In genomic region chr6:109610555-109610954, GRCh38 we compare ENCODE assay signal across 28 cellular contexts.
DNase-seq lines count a peak whose midpoint lies in the region; ATAC-seq, FAIRE-seq and TF ChIP-seq lines count a peak whose summit lies in the region.
"Had no signal": no experiment of that assay in that cellular context is flagged by ENCODE, and none has a peak within 500 bp of the region (broad histone marks: within the 10 kb centered on the region; RNA-seq: fewer than 3 reads in every experiment).

No MANE protein-coding gene starts in this region.

- H3K9me3 ChIP-seq in astrocyte (ENCODE audit: insufficient read depth, low read depth, low read length) = no peaks in the 10 kb centered on the region
- no peaks in the 10 kb centered on the region for H3K9me3 ChIP-seq in naive thymus-derived CD4-positive, alpha-beta T cell (ENCODE audit: control insufficient read depth in 2 of 3, low read length in 3 of 3)
- H3K9me3 ChIP-seq: prostate gland had no signal

- H3K36me3 ChIP-seq in astrocyte (ENCODE audit: insufficient read depth, low read length) = no peaks in the 10 kb centered on the region
- H3K36me3 ChIP-seq in naive thymus-derived CD4-positive, alpha-beta T cell (ENCODE audit: control insufficient read depth in 2 of 3, insufficient read depth in 3 of 3, low read length in 3 of 3) = no peaks in the 10 kb centered on the region
- H3K36me3 ChIP-seq: BLaER1, prostate gland had no signal

- no peak for FAIRE-seq in astrocyte (lab: Jason Lieb, UNC)
- FAIRE-seq: colon, GM12878, H54 had no signal

- intact Hi-C loops in naive thymus-derived CD4-positive, alpha-beta T cell (cut with micrococcal nuclease) = no loop called here
- intact Hi-C loops in left colon (cut with DNase I, micrococcal nuclease) = no loop called here

- DNase-seq in NCI-H2029 treated with DMSO at 0.1 percent for 48 hours (lab: John Stamatoyannopoulos, UW) = peak; percentile 34
- DNase-seq in NCI-H2029 (lab: John Stamatoyannopoulos, UW) = no peak
- peak; percentile 4 for DNase-seq in GM03348 (ENCODE audit: low spot score)
- no peak for DNase-seq in astrocyte (ENCODE audit: low read depth)
- DNase-seq in naive thymus-derived CD4-positive, alpha-beta T cell = peak in 1 of 9 donors; percentile 6
- no peak for DNase-seq in activated T-cell treated with anti-CD3 and anti-CD28 coated beads, Interleukin-2, amount 50 U/mL, for 24 hours
- no peak for DNase-seq in left colon
- DNase-seq: activated CD4-positive, CD25-positive, alpha-beta regulatory T cell; activated gamma-delta T cell treated with Interleukin-2 at 50 U/mL for 16 hours; endodermal cell; GDM1; Kasumi-1; naive B cell; NCI-H2171; NCI-H82; stimulated activated CD4-positive, alpha-beta T cell treated with anti-CD3 and anti-CD28 coated beads, Interleukin-4, amount 100 ng/mL, for 1 hour; T-helper 9 cell had no signal

- peak overlapping the region; percentile 31 for H3K4me3 Mint-ChIP-seq in astrocyte (ENCODE audit: unreplicated experiment)
- H3K4me3 Mint-ChIP-seq in naive thymus-derived CD4-positive, alpha-beta T cell = peak overlapping the region; percentile 15 to 83 (median 66)
- H3K4me3 Mint-ChIP-seq in activated T-cell treated with anti-CD3 and anti-CD28 coated beads, Interleukin-2, amount 50 U/mL, for 24 hours = no peak overlapping the region
- H3K4me3 Mint-ChIP-seq: brain, endodermal cell, memory B cell, naive B cell had no signal

- no peak overlapping the region for H3K4me3 ChIP-seq in astrocyte (ENCODE audit: insufficient read depth, low read depth, low read length)
- no peak overlapping the region for H3K4me3 ChIP-seq in naive thymus-derived CD4-positive, alpha-beta T cell (ENCODE audit: low read length)
- H3K4me3 ChIP-seq: BLaER1, GM12878, prostate gland, skin epidermis had no signal

- H3K27ac Mint-ChIP-seq in astrocyte (ENCODE audit: unreplicated experiment) = no peak overlapping the region
- H3K27ac Mint-ChIP-seq in naive thymus-derived CD4-positive, alpha-beta T cell = peak overlapping the region in 8 of 9 donors; percentile 26 to 92 (median 74)
- H3K27ac Mint-ChIP-seq in activated T-cell treated with anti-CD3 and anti-CD28 coated beads, Interleukin-2, amount 50 U/mL, for 24 hours = no peak overlapping the region
- H3K27ac Mint-ChIP-seq: brain, endodermal cell, memory B cell had no signal

- H3K4me1 Mint-ChIP-seq in astrocyte (ENCODE audit: low read depth, unreplicated experiment) = peaks cover 6% of the 10 kb centered on the region
- H3K4me1 Mint-ChIP-seq in naive thymus-derived CD4-positive, alpha-beta T cell = peaks cover 8 to 37% (median 22%) of the 10 kb centered on the region in 7 donors
- peaks cover 10% of the 10 kb centered on the region for H3K4me1 Mint-ChIP-seq in activated T-cell treated with anti-CD3 and anti-CD28 coated beads, Interleukin-2, amount 50 U/mL, for 24 hours (ENCODE audit: low read depth)
- H3K4me1 Mint-ChIP-seq: brain, memory B cell had no signal

- H3K4me2 ChIP-seq in astrocyte (ENCODE audit: low read length) = no peak overlapping the region
- H3K4me2 ChIP-seq: BLaER1 had no signal

- H3K79me2 ChIP-seq in astrocyte (ENCODE audit: insufficient read depth, low read length) = no peaks in the 10 kb centered on the region

- H4K20me1 ChIP-seq in astrocyte (ENCODE audit: insufficient read depth, low read length) = no peaks in the 10 kb centered on the region
- H4K20me1 ChIP-seq: BLaER1 had no signal

- no peak for TF ChIP-seq CTCF in astrocyte (IDR thresholded peaks at IDR 0.05; ENCODE audit: insufficient read depth, low read depth, low read length)

- H3K27me3 ChIP-seq in astrocyte (ENCODE audit: insufficient read depth, low read length) = no peaks in the 10 kb centered on the region
- H3K27me3 ChIP-seq in naive thymus-derived CD4-positive, alpha-beta T cell (ENCODE audit: control insufficient read depth in 2 of 2, insufficient read depth in 2 of 2, low read length in 2 of 2) = no peaks in the 10 kb centered on the region
- H3K27me3 ChIP-seq: BLaER1 had no signal

- CTCF ChIA-PET in naive thymus-derived CD4-positive, alpha-beta T cell (lab: Charles Lee) = no interaction called here

- H3K9me3 Mint-ChIP-seq in astrocyte (ENCODE audit: unreplicated experiment) = peaks cover 6% of the 10 kb centered on the region
- peaks cover 0 to 5% (median 2%) of the 10 kb centered on the region in 11 donors for H3K9me3 Mint-ChIP-seq in naive thymus-derived CD4-positive, alpha-beta T cell
- peaks cover 3% of the 10 kb centered on the region for H3K9me3 Mint-ChIP-seq in activated T-cell treated with anti-CD3 and anti-CD28 coated beads, Interleukin-2, amount 50 U/mL, for 24 hours
- H3K9me3 Mint-ChIP-seq: brain, endodermal cell had no signal

- no peak overlapping the region for H3K27ac ChIP-seq in astrocyte (ENCODE audit: low read depth, low read length)
- peak overlapping the region; percentile 23 for H3K27ac ChIP-seq in naive thymus-derived CD4-positive, alpha-beta T cell (ENCODE audit: low read depth, low read length)
- H3K27ac ChIP-seq: 22Rv1, BLaER1, prostate gland, skin epidermis had no signal

- no peak overlapping the region for H3K9ac ChIP-seq in astrocyte (ENCODE audit: low read length)
- H3K9ac ChIP-seq: BLaER1 had no signal

- no peak for ATAC-seq in naive thymus-derived CD4-positive, alpha-beta T cell
- ATAC-seq in SK-N-SH treated with all-trans-retinoic acid at 6 μM for 48 hours (no peak), left colon (no peak)
- ATAC-seq: GM12878, Panc1 had no signal

- H3K36me3 Mint-ChIP-seq in astrocyte (ENCODE audit: low read depth, unreplicated experiment) = peaks cover 2% of the 10 kb centered on the region
- peaks cover 4 to 25% (median 17%) of the 10 kb centered on the region in 5 donors for H3K36me3 Mint-ChIP-seq in naive thymus-derived CD4-positive, alpha-beta T cell
- H3K36me3 Mint-ChIP-seq in activated T-cell treated with anti-CD3 and anti-CD28 coated beads, Interleukin-2, amount 50 U/mL, for 24 hours (ENCODE audit: low read depth) = peaks cover 16% of the 10 kb centered on the region

- H3K4me1 ChIP-seq in astrocyte (ENCODE audit: insufficient read depth, low read length) = no peaks in the 10 kb centered on the region
- H3K4me1 ChIP-seq in naive thymus-derived CD4-positive, alpha-beta T cell (ENCODE audit: control insufficient read depth in 2 of 2, insufficient read depth in 2 of 2, low read length in 2 of 2) = peaks cover 0 to 12% of the 10 kb centered on the region in 2 donors
- H3K4me1 ChIP-seq: BLaER1, prostate gland had no signal

- no peaks in the 10 kb centered on the region for H3K27me3 Mint-ChIP-seq in astrocyte (ENCODE audit: low read depth, unreplicated experiment)
- H3K27me3 Mint-ChIP-seq in naive thymus-derived CD4-positive, alpha-beta T cell = no peaks in the 10 kb centered on the region
- H3K27me3 Mint-ChIP-seq in activated T-cell treated with anti-CD3 and anti-CD28 coated beads, Interleukin-2, amount 50 U/mL, for 24 hours = no peaks in the 10 kb centered on the region
- H3K27me3 Mint-ChIP-seq: memory B cell, naive B cell had no signal

- no peak overlapping the region for H2AFZ ChIP-seq in astrocyte (ENCODE audit: low read depth, low read length)

- POLR2A ChIA-PET in naive thymus-derived CD4-positive, alpha-beta T cell (lab: Charles Lee) = no interaction called here

TF ChIP-seq in SK-N-SH treated with all-trans-retinoic acid at 6 μM for 48 hours, 23 proteins besides CTCF, POLR2A, EP300 and RAD21 (continues in another document):
- no peak for TF ChIP-seq OSR1 (CRISPR knock-in tag; IDR thresholded peaks at IDR 0.05)
- no peak for TF ChIP-seq GLIS3 (CRISPR knock-in tag; IDR thresholded peaks at IDR 0.05)
- no peak for TF ChIP-seq ESRRG (CRISPR knock-in tag; IDR thresholded peaks at IDR 0.05)
- no peak for TF ChIP-seq CREB5 (CRISPR knock-in tag; IDR thresholded peaks at IDR 0.05; ENCODE audit: low read depth)
- no peak for TF ChIP-seq POU6F1 (CRISPR knock-in tag; IDR thresholded peaks at IDR 0.05; ENCODE audit: borderline replicate concordance, low read depth)
- no peak for TF ChIP-seq ZC3H10 (CRISPR knock-in tag; IDR thresholded peaks at IDR 0.05)
- TF ChIP-seq PPARA (CRISPR knock-in tag; IDR thresholded peaks at IDR 0.05; ENCODE audit: borderline replicate concordance) = no peak
- no peak for TF ChIP-seq ZFP30 (CRISPR knock-in tag; IDR thresholded peaks at IDR 0.05)
- TF ChIP-seq ZNF8 (CRISPR knock-in tag; IDR thresholded peaks at IDR 0.05) = no peak
- TF ChIP-seq SNAI2 (CRISPR knock-in tag; IDR thresholded peaks at IDR 0.05) = no peak
- TF ChIP-seq TCF4 (CRISPR knock-in tag; IDR thresholded peaks at IDR 0.05; ENCODE audit: borderline replicate concordance) = no peak

Comparison
In these comparisons a context has a peak if more than half of its experiments do, and no peak if none do; other contexts are left out.
1. DNase-seq: peak in NCI-H2029 treated with DMSO at 0.1 percent for 48 hours (single experiment) and GM03348 (single experiment); none in NCI-H2029 (single experiment), astrocyte (single experiment), activated T-cell treated with anti-CD3 and anti-CD28 coated beads, Interleukin-2, amount 50 U/mL, for 24 hours (single experiment) and left colon (0 of 2).
2. H3K27ac Mint-ChIP-seq: peak in naive thymus-derived CD4-positive, alpha-beta T cell (8 of 9); none in astrocyte (single experiment) and activated T-cell treated with anti-CD3 and anti-CD28 coated beads, Interleukin-2, amount 50 U/mL, for 24 hours (single experiment).